In genomic region chr11:88345408-88345807, GRCh38 we compare ENCODE assay signal across 12 cellular contexts. TPM values are rescaled to one million over a fixed set of nuclear protein-coding genes. Genes with fewer than 3 reads are reported as not detected.
DNase-seq lines count a peak whose midpoint lies in the region; ATAC-seq and TF ChIP-seq lines count a peak whose summit lies in the region.
"Had no signal": no experiment of that assay in that cellular context is flagged by ENCODE, and none has a peak within 500 bp of the region (broad histone marks: within the 10 kb centered on the region; RNA-seq: fewer than 3 reads in every experiment).

No MANE protein-coding gene starts in this region.

- POLR2A ChIA-PET in CD4-positive, alpha-beta T cell (lab: Charles Lee), result interaction anchor here (1.3 to 1.4 kb wide), 2 partner anchors 8 to 10 kb away, joined by 4 to 5 read pairs; partner anchors contain the start of gene CTSC

- H3K36me3 Mint-ChIP-seq in activated T-cell treated with anti-CD3 and anti-CD28 coated beads, Interleukin-2, amount 50 U/mL, for 4 hours (ENCODE audit: insufficient read depth), result no peaks in the 10 kb centered on the region
- no peaks in the 10 kb centered on the region for H3K36me3 Mint-ChIP-seq in CD4-positive, alpha-beta T cell (ENCODE audit: low read depth)

- in situ Hi-C loops in brain microvascular endothelial cell (cut with HindIII; ENCODE audit: low pct_ligation_motif_present, low sequenced_read_pairs), result no loop called here

- intact Hi-C loops in upper lobe of right lung (cut with DNase I), result no loop called here
- intact Hi-C loops in CD4-positive, alpha-beta T cell (cut with DNase I, micrococcal nuclease), result no loop called here

- no peaks in the 10 kb centered on the region for H3K36me3 ChIP-seq in brain microvascular endothelial cell (replicated peaks)
- H3K36me3 ChIP-seq in upper lobe of right lung, result no peaks in the 10 kb centered on the region

- H3K27ac ChIP-seq in brain microvascular endothelial cell (no peak overlapping the region), upper lobe of right lung (no peak overlapping the region)
- H3K27ac ChIP-seq in CD4-positive, alpha-beta T cell (ENCODE audit: low read depth, low read length), result no peak overlapping the region
- H3K27ac ChIP-seq: skin epidermis had no signal

- no peak for DNase-seq in activated T-cell treated with anti-CD3 and anti-CD28 coated beads, Interleukin-2, amount 50 U/mL, for 4 hours
- DNase-seq in activated T-cell treated with anti-CD3 and anti-CD28 coated beads, Interleukin-2, amount 50 U/mL, for 1 hour, result no peak
- DNase-seq in LHCN-M2 (ENCODE audit: low read depth) (peak; percentile 79), brain microvascular endothelial cell (peak; percentile 71), upper lobe of right lung (no peak)
- no peak for DNase-seq in CD4-positive, alpha-beta T cell
- DNase-seq: dermis blood vessel endothelial cell, hippocampal formation, NCI-H748 treated with DMSO at 0.1 percent for 48 hours had no signal

- H3K4me3 Mint-ChIP-seq in activated T-cell treated with anti-CD3 and anti-CD28 coated beads, Interleukin-2, amount 50 U/mL, for 4 hours, result no peak overlapping the region
- H3K4me3 Mint-ChIP-seq in CD4-positive, alpha-beta T cell, result no peak overlapping the region

- CTCF ChIA-PET in CD4-positive, alpha-beta T cell (lab: Charles Lee), result no interaction called here

- H3K4me3 ChIP-seq in brain microvascular endothelial cell (ENCODE audit: low read depth, low read length) (no peak overlapping the region), upper lobe of right lung (no peak overlapping the region)
- H3K4me3 ChIP-seq: skin epidermis had no signal

- no peaks in the 10 kb centered on the region for H3K4me1 ChIP-seq in upper lobe of right lung

- H3K27me3 ChIP-seq in brain microvascular endothelial cell (replicated peaks) (no peaks in the 10 kb centered on the region), upper lobe of right lung (no peaks in the 10 kb centered on the region)
- no peaks in the 10 kb centered on the region for H3K27me3 ChIP-seq in CD4-positive, alpha-beta T cell (ENCODE audit: control insufficient read depth, insufficient read depth, low read length)

- peaks cover 22% of the 10 kb centered on the region for H3K4me1 Mint-ChIP-seq in activated T-cell treated with anti-CD3 and anti-CD28 coated beads, Interleukin-2, amount 50 U/mL, for 4 hours (ENCODE audit: low read depth)
- H3K4me1 Mint-ChIP-seq in CD4-positive, alpha-beta T cell (ENCODE audit: low read depth), result peaks cover 9% of the 10 kb centered on the region

- H3K9me3 ChIP-seq in upper lobe of right lung, result no peaks in the 10 kb centered on the region
- no peaks in the 10 kb centered on the region for H3K9me3 ChIP-seq in CD4-positive, alpha-beta T cell (ENCODE audit: control insufficient read depth, low read length)

- TF ChIP-seq CTCF in brain microvascular endothelial cell (IDR thresholded peaks at IDR 0.05; ENCODE audit: low read depth, low read length, missing control alignments), result no peak
- TF ChIP-seq CTCF in upper lobe of right lung (IDR thresholded peaks at IDR 0.05), result no peak
- no peak for TF ChIP-seq CTCF in CD4-positive, alpha-beta T cell (IDR thresholded peaks at IDR 0.05)

- no peak overlapping the region for H3K27ac Mint-ChIP-seq in CD4-positive, alpha-beta T cell

- peak; percentile 83 to 87 for ATAC-seq in activated T-cell treated with anti-CD3 and anti-CD28 coated beads, Interleukin-2, amount 50 U/mL, for 4 hours
- ATAC-seq in upper lobe of right lung (peak; percentile 48), HG03469 (IDR thresholded peaks at IDR 0.05; ENCODE audit: unreplicated experiment) (no peak), HG03457 (IDR thresholded peaks at IDR 0.05; ENCODE audit: unreplicated experiment) (no peak)
- no peak for ATAC-seq in CD4-positive, alpha-beta T cell (ENCODE audit: poor library complexity)

- no peaks in the 10 kb centered on the region for H3K9me3 Mint-ChIP-seq in activated T-cell treated with anti-CD3 and anti-CD28 coated beads, Interleukin-2, amount 50 U/mL, for 4 hours
- H3K9me3 Mint-ChIP-seq in CD4-positive, alpha-beta T cell, result no peaks in the 10 kb centered on the region

- H3K27me3 Mint-ChIP-seq in activated T-cell treated with anti-CD3 and anti-CD28 coated beads, Interleukin-2, amount 50 U/mL, for 4 hours (ENCODE audit: low read depth), result no peaks in the 10 kb centered on the region
- H3K27me3 Mint-ChIP-seq in CD4-positive, alpha-beta T cell, result no peaks in the 10 kb centered on the region

RNA-seq across cellular contexts. Expression of gene CTSC, which starts 7.9 kb away (rescaled TPM):
- 100 to 1,000 TPM in 2 of 3 donors, 10 to 100 TPM in 1; 67.2 to 129 (median 110) TPM for total RNA-seq in activated T-cell treated with anti-CD3 and anti-CD28 coated beads, Interleukin-2, amount 50 U/mL, for 4 hours
- 27.6 and 32.5 TPM in 2 replicates for total RNA-seq in LHCN-M2 (2014; rRNA removed)
- 20.7 TPM for polyA plus RNA-seq in LHCN-M2 (2012)
- 278 TPM for total RNA-seq in upper lobe of right lung
- 10 to 100 TPM; 28.5 to 32.6 TPM for total RNA-seq in CD4-positive, alpha-beta T cell

Comparison
In these comparisons a context has a peak if more than half of its experiments do, and no peak if none do; other contexts are left out.
1. ATAC-seq: peak in activated T-cell treated with anti-CD3 and anti-CD28 coated beads, Interleukin-2, amount 50 U/mL, for 4 hours (2 of 2) and upper lobe of right lung (single experiment); none in HG03469 (single experiment), HG03457 (single experiment) and CD4-positive, alpha-beta T cell (single experiment).
2. DNase-seq: peak in LHCN-M2 (single experiment) and brain microvascular endothelial cell (single experiment); none in activated T-cell treated with anti-CD3 and anti-CD28 coated beads, Interleukin-2, amount 50 U/mL, for 4 hours (single experiment), activated T-cell treated with anti-CD3 and anti-CD28 coated beads, Interleukin-2, amount 50 U/mL, for 1 hour (single experiment), upper lobe of right lung (single experiment) and CD4-positive, alpha-beta T cell (0 of 10).